ENCODE assay signal across 8 cellular contexts in the genomic region with DNA sequence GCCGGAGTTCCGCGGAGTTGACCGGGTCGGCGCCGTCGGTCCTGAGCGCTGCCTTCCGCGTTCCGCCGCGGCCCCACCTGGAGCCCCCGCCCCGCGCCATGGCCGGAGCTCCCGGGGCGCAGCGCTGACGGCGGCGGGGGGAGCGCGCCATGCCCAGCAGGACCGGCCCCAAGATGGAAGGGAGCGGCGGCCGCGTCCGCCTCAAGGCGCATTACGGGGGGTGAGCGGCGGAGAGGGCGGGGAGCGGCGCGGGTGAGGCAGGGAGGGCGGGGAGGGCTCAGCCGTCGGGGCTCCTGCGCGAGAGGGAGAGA. TPM values are rescaled to one million over a fixed set of nuclear protein-coding genes. Genes with fewer than 3 reads are reported as not detected.
DNase-seq lines count a peak whose midpoint lies in the region; ATAC-seq and TF ChIP-seq lines count a peak whose summit lies in the region.

No MANE protein-coding gene starts in this region.

- peak overlapping the region; percentile 51 for H3K4me3 ChIP-seq in neural cell (ENCODE audit: low read length)

- H3K36me3 ChIP-seq in neural cell (ENCODE audit: insufficient read depth, low read length): no peaks in the 10 kb centered on the region

- H3K9me3 Mint-ChIP-seq in effector memory CD8-positive, alpha-beta T cell: no peaks in the 10 kb centered on the region

- no peak overlapping the region for H2AFZ ChIP-seq in neural cell (ENCODE audit: low read depth, low read length)

- H3K4me1 Mint-ChIP-seq in effector memory CD8-positive, alpha-beta T cell (ENCODE audit: low read depth in 2 of 2): peaks cover 31 to 33% of the 10 kb centered on the region in 2 donors

- no peak overlapping the region for H3K27ac ChIP-seq in neural cell (ENCODE audit: low read length)

- H3K9ac ChIP-seq in neural cell (ENCODE audit: low read length): no peak overlapping the region

- H3K4me3 Mint-ChIP-seq in effector memory CD8-positive, alpha-beta T cell: peak overlapping the region; percentile 70 to 73

- peaks cover 48% of the 10 kb centered on the region for H3K27me3 ChIP-seq in neural cell (ENCODE audit: insufficient read depth, low read depth, low read length)

- no peak for TF ChIP-seq EP300 in neural cell (conservative IDR thresholded peaks at IDR 0.05; ENCODE audit: poor library complexity, severe bottlenecking)

- H3K9me3 ChIP-seq in neural cell (ENCODE audit: low read length): no peaks in the 10 kb centered on the region

- H3F3A ChIP-seq in neural cell (ENCODE audit: insufficient read depth, low read length, poor library complexity, severe bottlenecking): no peaks in the 10 kb centered on the region

- peaks cover 0 to 16% of the 10 kb centered on the region in 2 donors for H3K27me3 Mint-ChIP-seq in effector memory CD8-positive, alpha-beta T cell

- no peak for TF ChIP-seq RAD21 in neural cell (conservative IDR thresholded peaks at IDR 0.05)

- peak; percentile 51 for ATAC-seq in effector memory CD8-positive, alpha-beta T cell (replicated peaks)
- ATAC-seq in GM19324 (IDR thresholded peaks at IDR 0.05; ENCODE audit: low FRiP score, unreplicated experiment): no peak

- no peak overlapping the region for H3K27ac Mint-ChIP-seq in effector memory CD8-positive, alpha-beta T cell

- H3K79me2 ChIP-seq in neural cell (replicated peaks; ENCODE audit: insufficient read depth, low read length): no peaks in the 10 kb centered on the region

- DNase-seq in Daoy (ENCODE audit: low read depth) (peak; percentile 72), NCI-H2227 treated with DMSO at 0.1 percent for 48 hours (lab: John Stamatoyannopoulos, UW) (peak; percentile 62), islet precursor cell (no peak), NOMO-1 treated with dmso at 0.1 percent for 144 hours (lab: John Stamatoyannopoulos, UW; ENCODE audit: unreplicated experiment) (no peak), SHP77 (lab: John Stamatoyannopoulos, UW) (no peak)
- DNase-seq in effector memory CD8-positive, alpha-beta T cell: peak in 1 of 3 experiments; percentile 43

- no peaks in the 10 kb centered on the region for H4K20me1 ChIP-seq in neural cell (ENCODE audit: insufficient read depth)

- no peak for TF ChIP-seq CTCF in neural cell (IDR thresholded peaks at IDR 0.05; ENCODE audit: poor library complexity, severe bottlenecking)

- no peak overlapping the region for H3K4me2 ChIP-seq in neural cell (ENCODE audit: low read length)

- H3K36me3 Mint-ChIP-seq in effector memory CD8-positive, alpha-beta T cell (ENCODE audit: insufficient read depth): peaks cover 7% of the 10 kb centered on the region

- H3K9me2 ChIP-seq in neural cell (ENCODE audit: insufficient read depth, low read length): no peaks in the 10 kb centered on the region

TF ChIP-seq in neural cell, 6 proteins besides CTCF, POLR2A, EP300 and RAD21:
- no peak for TF ChIP-seq EZH2 (IDR thresholded peaks at IDR 0.05; ENCODE audit: borderline replicate concordance, insufficient read depth, low read length, poor library complexity, severe bottlenecking)
- TF ChIP-seq POLR2AphosphoS5 (IDR thresholded peaks at IDR 0.05): no peak
- TF ChIP-seq SMC3 (conservative IDR thresholded peaks at IDR 0.05; ENCODE audit: poor library complexity): no peak
- no peak for TF ChIP-seq MXI1 (conservative IDR thresholded peaks at IDR 0.05; ENCODE audit: poor library complexity, severe bottlenecking)
- no peak for TF ChIP-seq TAF1 (IDR thresholded peaks at IDR 0.05; ENCODE audit: low read depth)
- TF ChIP-seq, protein P1, sequence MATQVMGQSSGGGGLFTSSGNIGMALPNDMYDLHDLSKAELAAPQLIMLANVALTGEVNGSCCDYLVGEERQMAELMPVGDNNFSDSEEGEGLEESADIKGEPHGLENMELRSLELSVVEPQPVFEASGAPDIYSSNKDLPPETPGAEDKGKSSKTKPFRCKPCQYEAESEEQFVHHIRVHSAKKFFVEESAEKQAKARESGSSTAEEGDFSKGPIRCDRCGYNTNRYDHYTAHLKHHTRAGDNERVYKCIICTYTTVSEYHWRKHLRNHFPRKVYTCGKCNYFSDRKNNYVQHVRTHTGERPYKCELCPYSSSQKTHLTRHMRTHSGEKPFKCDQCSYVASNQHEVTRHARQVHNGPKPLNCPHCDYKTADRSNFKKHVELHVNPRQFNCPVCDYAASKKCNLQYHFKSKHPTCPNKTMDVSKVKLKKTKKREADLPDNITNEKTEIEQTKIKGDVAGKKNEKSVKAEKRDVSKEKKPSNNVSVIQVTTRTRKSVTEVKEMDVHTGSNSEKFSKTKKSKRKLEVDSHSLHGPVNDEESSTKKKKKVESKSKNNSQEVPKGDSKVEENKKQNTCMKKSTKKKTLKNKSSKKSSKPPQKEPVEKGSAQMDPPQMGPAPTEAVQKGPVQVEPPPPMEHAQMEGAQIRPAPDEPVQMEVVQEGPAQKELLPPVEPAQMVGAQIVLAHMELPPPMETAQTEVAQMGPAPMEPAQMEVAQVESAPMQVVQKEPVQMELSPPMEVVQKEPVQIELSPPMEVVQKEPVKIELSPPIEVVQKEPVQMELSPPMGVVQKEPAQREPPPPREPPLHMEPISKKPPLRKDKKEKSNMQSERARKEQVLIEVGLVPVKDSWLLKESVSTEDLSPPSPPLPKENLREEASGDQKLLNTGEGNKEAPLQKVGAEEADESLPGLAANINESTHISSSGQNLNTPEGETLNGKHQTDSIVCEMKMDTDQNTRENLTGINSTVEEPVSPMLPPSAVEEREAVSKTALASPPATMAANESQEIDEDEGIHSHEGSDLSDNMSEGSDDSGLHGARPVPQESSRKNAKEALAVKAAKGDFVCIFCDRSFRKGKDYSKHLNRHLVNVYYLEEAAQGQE (IDR thresholded peaks at IDR 0.05; ENCODE audit: borderline replicate concordance): no peak

RNA-seq across cellular contexts. Expression of a gene that starts 0.2 kb away (rescaled TPM):
- 14.3 and 18.1 TPM in 2 replicates for total RNA-seq in Daoy (2014; rRNA removed; shearing (Covaris generic))
- polyA plus RNA-seq in neural cell: 54.9 and 69.9 TPM in 2 replicates
- polyA minus RNA-seq in neural cell: 38.3 and 39.0 TPM in 2 replicates

RNA-seq across cellular contexts. Expression of a gene that starts 31.3 kb away (rescaled TPM):
- total RNA-seq in Daoy (2014; rRNA removed; shearing (Covaris generic)): not detected in 2 replicates
- 0.70 and 0.85 TPM in 2 replicates for polyA plus RNA-seq in neural cell
- 0.49 TPM in 1 of 2 replicates, not detected in the other for polyA minus RNA-seq in neural cell

RNA-seq across cellular contexts. Expression of a gene that starts 46.9 kb away (rescaled TPM):
- not detected in 2 replicates for total RNA-seq in Daoy (2014; rRNA removed; shearing (Covaris generic))
- polyA plus RNA-seq in neural cell: 0.22 TPM in 1 of 2 replicates, not detected in the other
- 0.23 TPM in 1 of 2 replicates, not detected in the other for polyA minus RNA-seq in neural cell

Comparison
In these comparisons a context has a peak if more than half of its experiments do, and no peak if none do; other contexts are left out.
1. DNase-seq: peak in Daoy (single experiment) and NCI-H2227 treated with DMSO at 0.1 percent for 48 hours (single experiment); none in islet precursor cell (single experiment), NOMO-1 treated with dmso at 0.1 percent for 144 hours (single experiment) and SHP77 (0 of 2).